ENCODE assay signal across 26 cellular contexts in the genomic region with DNA sequence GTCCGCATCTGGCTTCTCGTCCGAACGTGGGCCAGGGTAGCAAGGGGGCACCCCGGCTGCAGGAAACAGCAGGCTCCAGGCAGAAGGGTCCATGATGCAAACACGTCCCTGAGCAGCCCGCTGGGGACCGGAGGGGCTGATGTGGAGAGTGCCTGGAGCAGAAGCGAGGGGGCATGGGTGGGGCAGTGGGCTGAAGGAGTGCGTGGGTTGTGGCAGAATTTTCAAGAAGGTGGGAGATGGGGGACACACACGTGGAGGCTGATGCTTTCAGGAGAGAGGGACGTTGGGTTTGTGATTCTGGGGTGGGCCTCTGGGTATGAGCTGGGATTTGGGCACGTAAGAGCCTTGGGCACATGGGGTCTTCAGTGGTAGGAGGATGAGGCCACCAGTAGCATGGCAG. TPM values are rescaled to one million over a fixed set of nuclear protein-coding genes. Genes with fewer than 3 reads are reported as not detected.
A peak's percentile ranks its signal among the peaks of the same experiment; 100 is the strongest.
DNase-seq lines count a peak whose midpoint lies in the region; ATAC-seq, FAIRE-seq and TF ChIP-seq lines count a peak whose summit lies in the region.
"Had no signal": no experiment of that assay in that cellular context is flagged by ENCODE, and none has a peak within 500 bp of the region (broad histone marks: within the 10 kb centered on the region; RNA-seq: fewer than 3 reads in every experiment).

No MANE protein-coding gene starts in this region.

- H3K36me3 ChIP-seq in K562 (ENCODE audit: control insufficient read depth, insufficient read depth, low read length) (no peaks in the 10 kb centered on the region), spleen (no peaks in the 10 kb centered on the region), aorta (ENCODE audit: control insufficient read depth in 1 of 2, insufficient read depth in 2 of 2, low read length in 1 of 2) (no peaks in the 10 kb centered on the region)
- H3K36me3 ChIP-seq: brain microvascular endothelial cell had no signal

- CTCF ChIA-PET in K562 (lab: Yijun Ruan, JAX; ENCODE audit: low intra/inter-chr PET ratio): no interaction called here

- no peaks in the 10 kb centered on the region for H4K20me1 ChIP-seq in K562 (replicated peaks; ENCODE audit: control insufficient read depth, insufficient read depth, low read length)

- H3K4me3 ChIP-seq in K562 (no peak overlapping the region), spleen (no peak overlapping the region), aorta (ENCODE audit: low read length in 2 of 2) (no peak overlapping the region)
- H3K4me3 ChIP-seq: GM12878, skin epidermis had no signal

- peak overlapping the region; percentile 95 for H3K27ac Mint-ChIP-seq in HFFc6
- peak overlapping the region; percentile 96 to 99 (median 99) for H3K27ac Mint-ChIP-seq in nephron
- H3K27ac Mint-ChIP-seq: T-helper 1 cell treated with Interleukin-12 subunit alpha and Interleukin-12 subunit beta and Interleukin-4 antibody, amounts not matched to agents 30 μg/mL and 1 μg/mL, for 36 hours had no signal

- no peak for TF ChIP-seq POLR2A in K562 (conservative IDR thresholded peaks at IDR 0.05)
- TF ChIP-seq POLR2A in spleen (IDR thresholded peaks at IDR 0.05): no peak

- no peak overlapping the region for H3K4me3 Mint-ChIP-seq in HFFc6
- no peak overlapping the region for H3K4me3 Mint-ChIP-seq in nephron
- H3K4me3 Mint-ChIP-seq: natural killer cell; T-helper 1 cell treated with Interleukin-12 subunit alpha and Interleukin-12 subunit beta and Interleukin-4 antibody, amounts not matched to agents 30 μg/mL and 1 μg/mL, for 36 hours had no signal

- H3K27me3 ChIP-seq in K562 (ENCODE audit: control insufficient read depth in 2 of 2, insufficient read depth in 2 of 2, low read length in 2 of 2) (no peaks in the 10 kb centered on the region), spleen (replicated peaks in 1 of 7) (peaks cover 0 to 22% (median 0%) of the 10 kb centered on the region in 7 donors), aorta (ENCODE audit: control insufficient read depth in 1 of 2, insufficient read depth in 2 of 2, low read length in 1 of 2) (no peaks in the 10 kb centered on the region)
- H3K27me3 ChIP-seq: brain microvascular endothelial cell had no signal

- H3K9me1 ChIP-seq in K562 (ENCODE audit: control insufficient read depth, insufficient read depth, low read length): no peaks in the 10 kb centered on the region

- BruUV-seq in K562 (replicated peaks; lab: Mats Ljungman, UMichigan): no TSS peak

- no peak for FAIRE-seq in K562 (lab: Jason Lieb, UNC)
- FAIRE-seq: GM12878 had no signal

- no peak for TF ChIP-seq CTCF in HFFc6 (IDR thresholded peaks at IDR 0.05)
- no peak for TF ChIP-seq CTCF in K562 (IDR thresholded peaks at IDR 0.05 in 2 of 3, conservative IDR thresholded peaks at IDR 0.05 in 1 of 3; ENCODE audit: insufficient read depth in 2 of 3, low read depth in 1 of 3, low read length in 3 of 3)
- TF ChIP-seq CTCF in nephron (IDR thresholded peaks at IDR 0.05; ENCODE audit: unreplicated experiment in 3 of 3): no peak
- TF ChIP-seq CTCF in spleen (IDR thresholded peaks at IDR 0.05 in 8 of 11, conservative IDR thresholded peaks at IDR 0.05 in 3 of 11): no peak

- H3K27ac ChIP-seq in K562 (ENCODE audit: extremely low read depth, low read depth, low read length) (peak overlapping the region; percentile 69; the same call in 2 of the 3 replicates), spleen (peak overlapping the region; percentile 65 to 86 (median 78)), aorta (ENCODE audit: low read depth in 1 of 2, low read length in 2 of 2) (no peak overlapping the region)
- H3K27ac ChIP-seq: brain microvascular endothelial cell had no signal

- no peaks in the 10 kb centered on the region for H3K79me2 ChIP-seq in K562 (ENCODE audit: control insufficient read depth, insufficient read depth, low read length)

- in situ Hi-C loops in K562 (cut with MboI): no loop called here

- 0 out of 2 replicates have a peak overlapping the region, but pooled peaks have one; percentile 0 for H3K4me2 ChIP-seq in K562 (ENCODE audit: insufficient read depth, low read length)

- intact Hi-C loops in K562 (cut with micrococcal nuclease): no loop called here
- intact Hi-C loops in spleen (cut with DNase I; ENCODE audit: low total_unique reads): no loop called here
- intact Hi-C loops in aorta (cut with DNase I): no loop called here

- 71% methylated on average over 8 of the region's 13 CpGs for WGBS in K562 (ENCODE audit: insufficient coverage, low coverage, missing lambda C conversion rate)
- WGBS in spleen, 5 donors: 66 to 84% (median 72%) methylated on average over 13 of the region's 13 CpGs
- 86 to 89% methylated on average over 13 of the region's 13 CpGs for WGBS in aorta, 2 donors

- H3K9me3 ChIP-seq in K562 (replicated peaks; ENCODE audit: control insufficient read depth, insufficient read depth, low read depth, low read length) (no peaks in the 10 kb centered on the region), spleen (no peaks in the 10 kb centered on the region), aorta (ENCODE audit: control insufficient read depth, low read length) (no peaks in the 10 kb centered on the region)

- peak overlapping the region; percentile 54 to 82; a peak in 3 of 4 replicates for H3K9ac ChIP-seq in K562 (ENCODE audit: insufficient read depth in 1 of 2, low read depth in 2 of 2, low read length in 2 of 2)

- H3K9me3 Mint-ChIP-seq in HFFc6: no peaks in the 10 kb centered on the region
- H3K9me3 Mint-ChIP-seq in nephron: no peaks in the 10 kb centered on the region
- H3K9me3 Mint-ChIP-seq: natural killer cell; T-helper 1 cell treated with Interleukin-12 subunit alpha and Interleukin-12 subunit beta and Interleukin-4 antibody, amounts not matched to agents 30 μg/mL and 1 μg/mL, for 36 hours had no signal

- no peak for DNase-seq in HFFc6
- no peak for DNase-seq in K562 (ENCODE audit: extremely low read depth in 1 of 4, low spot score in 3 of 4)
- DNase-seq in spleen: no peak
- no peak for DNase-seq in aorta
- DNase-seq: activated CD4-positive, CD25-positive, alpha-beta regulatory T cell treated with anti-CD3 and anti-CD28 coated beads, Interleukin-2, amount 50 U/mL, for 72 hours; activated gamma-delta T cell treated with Interleukin-2 at 50 U/mL for 16 hours; brain microvascular endothelial cell; C1 segment of cervical spinal cord; Calu3; effector CD8-positive, alpha-beta T cell; natural killer cell; NCI-H146; NCI-H524 treated with DMSO at 0.1 percent for 48 hours; NK-92 treated with Interleukin-12 subunit alpha and Interleukin-12 subunit beta, amount 100 ng/mL, for 24 hours; SIG-M5; stimulated activated CD4-positive, alpha-beta T cell treated with anti-CD3 and anti-CD28 coated beads, Interleukin-2, amount 100 ng/mL, for 24 hours had no signal

- POLR2A ChIA-PET in K562 (lab: Yijun Ruan, JAX): interaction anchor here (0.6 to 1.5 kb wide), 4 partner anchors 12 to 655 kb away, joined by 3 to 5 read pairs (median 4); partner anchors contain the start of gene DLK1

- TF ChIP-seq RAD21 in K562 (CRISPR knock-in tag; conservative IDR thresholded peaks at IDR 0.05 in 1 of 2, IDR thresholded peaks at IDR 0.05 in 1 of 2): no peak

- no peak for TF ChIP-seq EP300 in K562 (IDR thresholded peaks at IDR 0.05; ENCODE audit: low read length)

- peaks cover 5% of the 10 kb centered on the region; the same call in 1 of the 2 replicates for H3K36me3 Mint-ChIP-seq in HFFc6 (ENCODE audit: low read depth)
- H3K36me3 Mint-ChIP-seq in nephron (ENCODE audit: low read depth): no peaks in the 10 kb centered on the region
- H3K36me3 Mint-ChIP-seq: natural killer cell had no signal

- H3K4me1 ChIP-seq in K562 (replicated peaks in 1 of 2; ENCODE audit: control insufficient read depth in 2 of 2, insufficient read depth in 2 of 2, low read length in 2 of 2): peaks cover 50 to 57% of the 10 kb centered on the region in 2 experiments
- peaks cover 14 to 73% (median 59%) of the 10 kb centered on the region in 6 donors for H3K4me1 ChIP-seq in spleen
- no peaks in the 10 kb centered on the region for H3K4me1 ChIP-seq in aorta (ENCODE audit: control insufficient read depth in 1 of 2, insufficient read depth in 2 of 2, low read length in 2 of 2)

- H3K27me3 Mint-ChIP-seq in HFFc6 (ENCODE audit: insufficient read depth) (peaks cover 6% of the 10 kb centered on the region), nephron (ENCODE audit: low read depth) (peaks cover 3% of the 10 kb centered on the region)

- ATAC-seq in K562 (no peak), GM18511 (IDR thresholded peaks at IDR 0.05; ENCODE audit: unreplicated experiment) (no peak), HG03571 (IDR thresholded peaks at IDR 0.05; ENCODE audit: unreplicated experiment) (no peak), aorta (ENCODE audit: low FRiP score) (no peak)
- ATAC-seq: GM12878, HCT116 had no signal

- peak overlapping the region; percentile 82 for H2AFZ ChIP-seq in K562 (ENCODE audit: low read depth, low read length)

- H3K4me1 Mint-ChIP-seq in HFFc6 (ENCODE audit: low read depth): peaks cover 61% of the 10 kb centered on the region
- H3K4me1 Mint-ChIP-seq in nephron: peaks cover 72% of the 10 kb centered on the region

RNA-seq across cellular contexts. Expression of gene DLK1, which starts 45.6 kb away (rescaled TPM):
- total RNA-seq in HFFc6 (2021; fragmentation: NEBNext Ultra II Directional; extraction: Animal tissue kit (Norgen Biotek cat#: 25700)): not detected
- 16.9 and 103 TPM in 2 replicates for total RNA-seq in K562 (2011; cell fraction: chromatin; rRNA removed; ENCODE audit: low replicate concordance)
- total RNA-seq in K562 (2011; cell fraction: nucleolus; rRNA removed): 80.7 and 188 TPM in 2 replicates
- 58.2 and 70.2 TPM in 2 replicates for total RNA-seq in K562 (2011; cell fraction: nucleoplasm; rRNA removed)
- 11.8 and 12.5 TPM in 2 replicates for total RNA-seq in K562 (2014; rRNA removed)
- total RNA-seq in K562 (2014; rRNA removed; fragmentation: Illumina TruSeq; extraction: Trizol): 3.9 and 5.6 TPM in 2 replicates
- 17.6 and 20.2 TPM in 2 replicates for total RNA-seq in K562 (2015; rRNA removed; fragmentation: Illumina TruSeq; extraction: Trizol)
- total RNA-seq in K562 (2021): 44.2 and 48.3 TPM in 2 replicates
- 97.2 and 430 TPM in 2 replicates for polyA plus RNA-seq in K562 (2011; rRNA removed)
- 306 and 365 TPM in 2 replicates for polyA plus RNA-seq in K562 (2011; cell fraction: cytosol; rRNA removed)
- polyA plus RNA-seq in K562 (2011; cell fraction: nucleus; rRNA removed): 296 and 371 TPM in 2 replicates
- polyA plus RNA-seq in K562 (2012): 106 and 264 TPM in 2 replicates
- polyA plus RNA-seq in K562 (2014; fragmentation: Illumina TruSeq; extraction: Trizol): 15.3 and 36.5 TPM in 2 replicates
- polyA plus RNA-seq in K562 (2014; fragmentation: Nextera tagmentation; extraction: Ambion mirVana): 1 to 10 TPM; 4.4 to 4.7 TPM
- 21.4 and 27.5 TPM in 2 replicates for polyA plus RNA-seq in K562 (2014; rRNA removed)
- polyA minus RNA-seq in K562 (2011; rRNA and poly(A)+ RNA removed): 35.4 and 85.9 TPM in 2 replicates
- polyA minus RNA-seq in K562 (2011; cell fraction: cytosol; rRNA and poly(A)+ RNA removed): 143 and 458 TPM in 2 replicates
- 44.6 and 117 TPM in 2 replicates for polyA minus RNA-seq in K562 (2011; cell fraction: nucleus; rRNA and poly(A)+ RNA removed)
- under 1 TPM in 3 of 7 donors, not detected in 4; 0.17 to 0.79 (median 0.38) TPM for total RNA-seq in spleen
- polyA plus RNA-seq in spleen: not detected
- total RNA-seq in aorta: not detected
- polyA plus RNA-seq in aorta: under 1 TPM in 1 of 2 donors, not detected in 1; 0.13 TPM
- total RNA-seq: Calu3, epithelial cell of proximal tubule, natural killer cell, posterior vena cava, subcutaneous adipose tissue had no signal
- polyA plus RNA-seq: GM12878 had no signal

Comparison
In these comparisons a context has a peak if more than half of its experiments do, and no peak if none do; other contexts are left out.
1. H3K27ac ChIP-seq: peak in K562 (single experiment) and spleen (8 of 8); none in aorta (0 of 2).